1 cellular context compared by ENCODE assay signal in the genomic region with DNA sequence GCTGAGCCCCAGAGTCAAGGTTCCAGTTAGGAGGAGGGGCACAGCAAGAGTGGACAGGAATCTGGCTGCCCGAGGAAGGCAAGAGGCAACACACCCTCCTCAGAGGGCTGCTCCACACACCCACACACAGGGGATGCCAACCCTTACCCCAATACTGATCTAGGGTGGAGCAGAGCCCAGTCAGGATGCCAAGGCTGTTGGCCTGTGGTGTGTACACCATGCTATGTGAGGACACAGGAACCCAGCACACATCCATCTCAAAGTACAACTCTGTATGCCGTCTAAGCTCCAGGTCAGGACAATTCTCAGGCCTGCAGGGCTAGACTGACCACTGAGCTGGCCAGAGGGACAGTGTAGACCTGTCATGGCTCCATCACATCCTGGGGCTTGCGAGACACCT.
TF ChIP-seq lines count a peak whose summit lies in the region.

No MANE protein-coding gene starts in this region.

TF ChIP-seq in K562, 482 proteins besides CTCF, POLR2A, EP300 and RAD21:
- no peak for TF ChIP-seq POLR2H (tag; IDR thresholded peaks at IDR 0.05; ENCODE audit: low read depth)
- TF ChIP-seq RAD51 (IDR thresholded peaks at IDR 0.05; ENCODE audit: borderline replicate concordance, low read depth): no peak
- no peak for TF ChIP-seq MECOM (CRISPR knock-in tag; IDR thresholded peaks at IDR 0.05)
- TF ChIP-seq ATF7 (IDR thresholded peaks at IDR 0.05): peak; percentile 2; the same call in 1 of the 2 replicates
- TF ChIP-seq E2F4 (CRISPR knock-in tag; IDR thresholded peaks at IDR 0.05; ENCODE audit: low read depth): no peak
- TF ChIP-seq SP1 (CRISPR knock-in tag; IDR thresholded peaks at IDR 0.05): no peak
- 0 out of 2 replicates have a peak, but pooled peaks have one; percentile 3 for TF ChIP-seq GABPA (tag; conservative IDR thresholded peaks at IDR 0.05; ENCODE audit: low read depth)
- no peak for TF ChIP-seq KDM4B (IDR thresholded peaks at IDR 0.05; ENCODE audit: borderline replicate concordance in 2 of 2, low read depth in 1 of 2)
- no peak for TF ChIP-seq MED1 (CRISPR knock-in tag; IDR thresholded peaks at IDR 0.05; ENCODE audit: borderline replicate concordance)
- no peak for TF ChIP-seq GABPB2 (CRISPR knock-in tag; conservative IDR thresholded peaks at IDR 0.05)
- TF ChIP-seq SLC30A9 (CRISPR knock-in tag; IDR thresholded peaks at IDR 0.05): no peak
- no peak for TF ChIP-seq ZNF699 (CRISPR knock-in tag; IDR thresholded peaks at IDR 0.05; ENCODE audit: insufficient replicate concordance)
- no peak for TF ChIP-seq DNMT1 (IDR thresholded peaks at IDR 0.05)
- TF ChIP-seq ETS1 (conservative IDR thresholded peaks at IDR 0.05; ENCODE audit: control insufficient read depth, low read depth, low read length): 0 out of 2 replicates have a peak, but pooled peaks have one; percentile 22
- TF ChIP-seq TRIM28 (IDR thresholded peaks at IDR 0.05): no peak
